8 cellular contexts compared by ENCODE assay signal in the genomic region with DNA sequence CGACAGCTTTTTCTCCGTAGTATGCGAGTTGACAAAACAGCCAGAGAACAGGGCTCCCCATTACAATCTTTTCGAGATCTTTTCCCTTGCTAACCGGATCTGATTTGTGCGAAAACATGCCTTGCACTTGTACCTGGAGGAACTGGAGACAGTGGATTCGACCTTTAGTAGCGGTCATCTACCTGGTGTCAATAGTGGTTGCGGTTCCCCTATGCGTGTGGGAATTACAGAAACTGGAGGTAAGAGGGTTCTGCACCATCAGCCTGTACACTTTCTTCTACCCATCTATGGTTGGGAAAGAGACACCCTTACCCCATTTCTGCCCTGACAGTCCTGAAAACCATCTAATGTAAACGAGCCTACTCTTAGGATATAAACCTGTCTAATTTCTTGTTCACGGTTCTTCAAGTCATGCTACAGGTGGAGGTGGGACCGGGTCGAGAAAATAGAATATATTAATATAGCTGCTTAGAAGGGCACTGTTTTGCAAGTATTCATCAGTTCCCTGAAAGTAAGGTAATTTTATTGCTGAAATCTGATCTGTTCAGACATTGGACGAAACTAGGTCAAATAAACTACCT. TPM values are rescaled to one million over a fixed set of nuclear protein-coding genes. Genes with fewer than 3 reads are reported as not detected.
DNase-seq lines count a peak whose midpoint lies in the region; ATAC-seq and TF ChIP-seq lines count a peak whose summit lies in the region.

No MANE protein-coding gene starts in this region.

- DNase-seq in BJ (ENCODE audit: low read depth) (no peak), HL-60 (ENCODE audit: low read depth in 1 of 2, low spot score in 1 of 2) (peak in 1 of 2 experiments; percentile 5), caudate nucleus (lab: John Stamatoyannopoulos, UW) (peak in 1 of 61 donors; percentile 20), NCI-H1092 (lab: John Stamatoyannopoulos, UW) (no peak), cerebellar cortex (ENCODE audit: low spot score) (no peak)
- no peak for DNase-seq in central memory CD4-positive, alpha-beta T cell

- CTCF ChIA-PET in BJ (lab: Yijun Ruan, JAX), result interaction anchor here (1.1 to 3.5 kb wide), 7 partner anchors 9 to 249 kb away, joined by 3 to 15 read pairs (median 4); no protein-coding TSS in a partner anchor

- H3K4me1 ChIP-seq in mucosa of rectum (ENCODE audit: control insufficient read depth in 2 of 2, insufficient read depth in 2 of 2, low read length in 2 of 2), result peaks cover 0 to 4% of the 10 kb centered on the region in 2 donors

- peak; percentile 5 for ATAC-seq in GM19463 (IDR thresholded peaks at IDR 0.05; ENCODE audit: unreplicated experiment)

- H3K36me3 ChIP-seq in BJ (ENCODE audit: control insufficient read depth, insufficient read depth, low read length), result 0 out of 2 replicates have a peak, but pooled peaks cover 1% of the 10 kb centered on the region
- H3K36me3 ChIP-seq in mucosa of rectum (ENCODE audit: control insufficient read depth in 2 of 2, insufficient read depth in 2 of 2, low read length in 2 of 2), result peaks cover 3 to 10% of the 10 kb centered on the region in 2 donors

- H3K27me3 ChIP-seq in BJ (ENCODE audit: control insufficient read depth, insufficient read depth, low read length) (no peaks in the 10 kb centered on the region), HL-60 (ENCODE audit: insufficient read depth, poor library complexity, severe bottlenecking) (no peaks in the 10 kb centered on the region), mucosa of rectum (ENCODE audit: control insufficient read depth in 2 of 2, insufficient read depth in 2 of 2, low read length in 2 of 2) (peaks cover 0 to 2% of the 10 kb centered on the region in 2 donors)

- H3K9me3 ChIP-seq in mucosa of rectum (ENCODE audit: control insufficient read depth in 2 of 2, low read length in 2 of 2), result no peaks in the 10 kb centered on the region

- POLR2A ChIA-PET in BJ (lab: Charles Lee), result no interaction called here

- H3K4me3 ChIP-seq in BJ (ENCODE audit: low read depth, low read length), result peak overlapping the region; percentile 81
- peak overlapping the region; percentile 99 for H3K4me3 ChIP-seq in HL-60 (replicated peaks; ENCODE audit: insufficient read depth, low read length)
- peak overlapping the region; percentile 91 to 98 for H3K4me3 ChIP-seq in mucosa of rectum (ENCODE audit: low read length in 2 of 2)

- H3K9ac ChIP-seq in mucosa of rectum (ENCODE audit: low read depth in 1 of 2, low read length in 2 of 2), result peak overlapping the region; percentile 76 to 81

- H3K27ac ChIP-seq in HL-60 (replicated peaks) (peak overlapping the region; percentile 82), caudate nucleus (ENCODE audit: low read depth, low read length) (peak overlapping the region; percentile 61), mucosa of rectum (ENCODE audit: low read depth in 2 of 2, low read length in 2 of 2) (peak overlapping the region; percentile 87 to 91)

- no peak for TF ChIP-seq CTCF in BJ (IDR thresholded peaks at IDR 0.05; ENCODE audit: insufficient read depth, low read depth, low read length)
- TF ChIP-seq CTCF in HL-60 (IDR thresholded peaks at IDR 0.05; ENCODE audit: insufficient read depth, low read length), result no peak

RNA-seq across cellular contexts. Expression of a gene that starts 0.7 kb away (rescaled TPM):
- 27.1 and 35.1 TPM in 2 replicates for polyA plus RNA-seq in BJ (2011; rRNA removed)
- 23.3 and 25.6 TPM in 2 replicates for polyA minus RNA-seq in BJ (2011; rRNA and poly(A)+ RNA removed)
